Comparison of ENCODE assay signal across 1 cellular context in genomic region chr3:60588806-60589205, GRCh38.
TF ChIP-seq lines count a peak whose summit lies in the region.

No MANE protein-coding gene starts in this region.

TF ChIP-seq in endothelial cell of umbilical vein, 7 proteins besides CTCF, POLR2A, EP300 and RAD21:
- no peak for TF ChIP-seq POLR2AphosphoS5 (IDR thresholded peaks at IDR 0.05; ENCODE audit: insufficient read depth, low read depth, low read length)
- TF ChIP-seq JUN (IDR thresholded peaks at IDR 0.05; ENCODE audit: borderline replicate concordance, insufficient read depth, insufficient read length, low read depth): peak; percentile 3
- TF ChIP-seq GATA2 (IDR thresholded peaks at IDR 0.05; ENCODE audit: insufficient read depth, insufficient read length, low read depth, low read length): no peak
TF ChIP-seq in endothelial cell of umbilical vein: peak in this region for 1.
